In the genomic region with DNA sequence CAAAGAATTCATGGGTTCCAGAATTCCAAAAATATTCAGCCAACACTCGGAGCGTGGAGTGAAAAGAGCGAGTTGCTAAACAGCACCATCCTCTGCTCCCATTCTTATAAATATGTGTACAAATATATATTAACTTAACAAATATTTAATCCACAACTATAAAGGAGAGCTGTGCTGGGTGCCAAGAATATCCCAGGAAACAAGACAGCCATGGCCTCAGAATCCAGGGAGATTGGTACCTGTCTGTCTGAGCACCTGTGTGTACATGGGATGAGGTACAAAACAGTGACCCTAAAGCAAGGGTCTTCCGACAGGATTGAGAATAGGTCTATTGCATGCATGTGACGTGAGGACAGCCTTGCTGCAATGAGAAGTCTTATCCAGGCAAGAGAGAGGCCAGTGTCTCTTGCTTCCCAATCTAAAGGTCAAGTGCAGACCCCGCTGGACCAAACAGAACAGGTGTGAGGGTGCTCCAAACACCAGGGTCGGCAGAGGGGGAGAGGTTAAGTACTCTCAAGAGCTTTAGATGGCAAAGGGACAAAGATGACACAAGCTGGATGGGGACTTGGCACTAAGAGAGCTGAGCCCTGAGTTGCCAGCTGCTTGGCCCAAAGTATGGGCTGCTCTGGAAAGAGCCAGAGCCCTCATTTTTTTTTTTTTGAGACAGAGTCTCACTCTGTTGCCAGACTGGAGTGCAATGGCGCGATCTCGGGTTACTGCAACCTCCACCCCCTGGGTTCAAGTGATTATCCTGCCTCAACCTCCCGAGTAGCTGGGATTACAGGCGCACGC, we compare ENCODE assay signal across 20 cellular contexts. TPM values are rescaled to one million over a fixed set of nuclear protein-coding genes. Genes with fewer than 3 reads are reported as not detected.
DNase-seq lines count a peak whose midpoint lies in the region; ATAC-seq and TF ChIP-seq lines count a peak whose summit lies in the region.
"Had no signal": no experiment of that assay in that cellular context is flagged by ENCODE, and none has a peak within 500 bp of the region (broad histone marks: within the 10 kb centered on the region; RNA-seq: fewer than 3 reads in every experiment).

No MANE protein-coding gene starts in this region.

- DNase-seq in heart left ventricle (peak in 1 of 5 donors; percentile 45), right atrium auricular region (ENCODE audit: low spot score) (no peak), heart right ventricle (peak in 1 of 2 donors; percentile 11), pons (ENCODE audit: low spot score) (peak; percentile 29), NCI-H1436 treated with DMSO at 0.1 percent for 48 hours (lab: John Stamatoyannopoulos, UW) (no peak), uterus (no peak)
- DNase-seq: CD4-positive, alpha-beta memory T cell; DMS153; GF-D8; GM23248; HCEC 1CT; NCI-H1092 treated with DMSO at 0.1 percent for 48 hours; NCI-H1694; NCI-H2081 treated with DMSO at 0.1 percent for 48 hours; NCI-H446 treated with DMSO at 0.1 percent for 48 hours; NCI-H69; NK-92 treated with Interleukin-12 subunit alpha and Interleukin-12 subunit beta, amount 100 ng/mL, for 24 hours; SHP77 treated with DMSO at 0.1 percent for 48 hours had no signal

- intact Hi-C loops in heart left ventricle (cut with DNase I) (no loop called here), heart right ventricle (cut with DNase I) (no loop called here), uterus (cut with DNase I; ENCODE audit: low total_unique reads) (no loop called here)

- no peaks in the 10 kb centered on the region for H3K9me3 ChIP-seq in heart left ventricle
- no peaks in the 10 kb centered on the region for H3K9me3 ChIP-seq in right atrium auricular region
- H3K9me3 ChIP-seq in heart right ventricle = no peaks in the 10 kb centered on the region
- H3K9me3 ChIP-seq in uterus = no peaks in the 10 kb centered on the region
- H3K9me3 ChIP-seq: A549 had no signal

- no peaks in the 10 kb centered on the region for H3K27me3 ChIP-seq in heart left ventricle
- no peaks in the 10 kb centered on the region for H3K27me3 ChIP-seq in right atrium auricular region
- H3K27me3 ChIP-seq in heart right ventricle = no peaks in the 10 kb centered on the region
- no peaks in the 10 kb centered on the region for H3K27me3 ChIP-seq in uterus

- H3K36me3 ChIP-seq in heart left ventricle (no peaks in the 10 kb centered on the region), right atrium auricular region (no peaks in the 10 kb centered on the region), heart right ventricle (no peaks in the 10 kb centered on the region), uterus (no peaks in the 10 kb centered on the region)

- TF ChIP-seq POLR2A in heart left ventricle (IDR thresholded peaks at IDR 0.05) = no peak
- TF ChIP-seq POLR2A in uterus (IDR thresholded peaks at IDR 0.05) = no peak

- 73 to 83% (median 77%) methylated on average over 13 of the region's 13 CpGs for WGBS in heart left ventricle, 4 donors
- WGBS in heart right ventricle, 2 donors = 77 to 79% methylated on average over 13 of the region's 13 CpGs

- H3K4me1 ChIP-seq in heart left ventricle (peaks cover 0 to 35% (median 0%) of the 10 kb centered on the region in 12 donors), right atrium auricular region (peaks cover 0 to 7% of the 10 kb centered on the region in 2 donors), heart right ventricle (peaks cover 0 to 41% (median 4%) of the 10 kb centered on the region in 9 donors), uterus (no peaks in the 10 kb centered on the region)
- H3K4me1 ChIP-seq: A549 had no signal

- H3K27ac ChIP-seq in heart left ventricle = no peak overlapping the region
- H3K27ac ChIP-seq in right atrium auricular region = no peak overlapping the region
- peak overlapping the region in 1 of 10 donors; percentile 7 for H3K27ac ChIP-seq in heart right ventricle
- H3K27ac ChIP-seq in uterus = no peak overlapping the region
- H3K27ac ChIP-seq: A549, GM23248 had no signal

- H3K4me3 ChIP-seq in heart left ventricle = no peak overlapping the region
- H3K4me3 ChIP-seq in right atrium auricular region = no peak overlapping the region
- no peak overlapping the region for H3K4me3 ChIP-seq in heart right ventricle
- H3K4me3 ChIP-seq in uterus = no peak overlapping the region
- H3K4me3 ChIP-seq: A549, GM23248 had no signal

- no peak for TF ChIP-seq CTCF in heart left ventricle (IDR thresholded peaks at IDR 0.05)
- no peak for TF ChIP-seq CTCF in right atrium auricular region (IDR thresholded peaks at IDR 0.05)
- TF ChIP-seq CTCF in heart right ventricle (IDR thresholded peaks at IDR 0.05) = no peak
- TF ChIP-seq CTCF in uterus (IDR thresholded peaks at IDR 0.05) = no peak

- ATAC-seq in heart left ventricle (peak in 3 of 4 donors; percentile 28 to 67 (median 49)), heart right ventricle (peak in 6 of 8 donors; percentile 38 to 70 (median 52)), HG03354 (IDR thresholded peaks at IDR 0.05; ENCODE audit: poor library complexity, severe bottlenecking, unreplicated experiment) (no peak)
- ATAC-seq: A549 had no signal

RNA-seq across cellular contexts. Expression of a gene that starts 36.2 kb away (rescaled TPM):
- total RNA-seq in heart left ventricle = 10 to 100 TPM; 30.4 to 60.5 (median 38.2) TPM
- polyA plus RNA-seq in heart left ventricle = 10 to 100 TPM; 15.2 to 16.9 TPM
- total RNA-seq in right atrium auricular region = 10 to 100 TPM; 18.3 to 24.8 TPM
- total RNA-seq in heart right ventricle = 10 to 100 TPM; 32.6 to 64.4 (median 49.3) TPM
- polyA plus RNA-seq in heart right ventricle = 10 to 100 TPM; 12.3 to 14.1 TPM
- 10 to 100 TPM in 2 of 4 donors, 1 to 10 TPM in 2; 5.1 to 50.0 (median 10.6) TPM for total RNA-seq in uterus
